In the genomic region with DNA sequence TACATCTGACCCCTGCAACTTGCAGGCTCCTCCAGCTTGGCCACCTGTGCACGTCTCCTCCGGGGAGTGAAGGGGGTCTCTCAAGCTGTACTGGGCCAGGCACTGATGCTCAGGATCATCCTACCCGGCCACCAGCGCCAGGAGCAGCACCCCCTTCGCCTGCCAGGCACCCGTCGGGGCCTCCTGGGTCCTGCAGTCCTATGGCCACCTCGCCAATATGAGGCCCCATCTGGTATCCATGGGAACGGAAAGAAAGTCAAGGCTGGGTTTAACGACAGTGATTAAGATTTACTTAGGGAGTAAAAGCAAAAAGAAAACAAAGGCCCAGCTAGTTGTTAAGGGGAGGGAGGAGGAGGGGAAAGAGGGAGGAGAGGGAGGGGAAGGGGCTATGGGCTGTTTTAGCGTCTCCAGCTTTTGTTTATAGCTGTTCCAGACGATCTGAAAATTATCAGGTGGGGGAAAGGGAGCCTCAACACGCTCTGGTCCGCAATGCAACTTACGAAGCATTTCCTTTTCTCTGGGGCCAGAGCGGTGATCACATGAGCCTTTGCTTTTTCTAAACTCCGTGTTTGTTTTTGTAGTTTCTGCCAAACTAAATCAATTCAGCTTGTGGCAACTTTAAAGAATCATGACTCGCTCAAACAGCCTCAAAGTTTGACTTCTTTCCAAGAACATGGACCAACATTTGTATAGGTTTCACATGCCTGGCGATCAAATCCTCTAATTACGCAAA, we compare ENCODE assay signal across 10 cellular contexts.
DNase-seq lines count a peak whose midpoint lies in the region; ATAC-seq and TF ChIP-seq lines count a peak whose summit lies in the region.
"Had no signal": no experiment of that assay in that cellular context is flagged by ENCODE, and none has a peak within 500 bp of the region (broad histone marks: within the 10 kb centered on the region; RNA-seq: fewer than 3 reads in every experiment).

No MANE protein-coding gene starts in this region.

- no peaks in the 10 kb centered on the region for H3K27me3 ChIP-seq in breast epithelium
- H3K27me3 ChIP-seq in left lung: peaks cover 0 to 5% of the 10 kb centered on the region in 2 donors
- H3K27me3 ChIP-seq in stomach: no peaks in the 10 kb centered on the region

- TF ChIP-seq EP300 in stomach (IDR thresholded peaks at IDR 0.05): no peak

- DNase-seq in HEK293T (ENCODE audit: extremely low spot score) (peak; percentile 40), breast epithelium (ENCODE audit: low spot score in 2 of 2) (no peak), left lung (no peak), stomach (no peak), NCI-H1436 (lab: John Stamatoyannopoulos, UW) (no peak), C1 segment of cervical spinal cord (lab: John Stamatoyannopoulos, UW) (no peak), NCI-H526 (lab: John Stamatoyannopoulos, UW) (no peak), activated gamma-delta T cell treated with Interleukin-2 at 50 U/mL for 16 hours (no peak)
- DNase-seq: small intestine had no signal

- no peaks in the 10 kb centered on the region for H3K36me3 ChIP-seq in breast epithelium
- H3K36me3 ChIP-seq in left lung: no peaks in the 10 kb centered on the region
- H3K36me3 ChIP-seq in stomach: no peaks in the 10 kb centered on the region

- intact Hi-C loops in breast epithelium (cut with DNase I; ENCODE audit: low total_unique reads): no loop called here
- intact Hi-C loops in left lung (cut with DNase I): no loop called here
- intact Hi-C loops in stomach (cut with DNase I; ENCODE audit: low total_unique reads): no loop called here

- H3K4me1 ChIP-seq in breast epithelium (no peaks in the 10 kb centered on the region), left lung (peaks cover 0 to 4% of the 10 kb centered on the region in 2 donors), stomach (peaks cover 31 to 68% (median 46%) of the 10 kb centered on the region in 4 donors)

- POLR2A ChIA-PET in HEK293T (lab: Yijun Ruan, JAX): interaction anchor here (1.0 kb wide), 1 partner anchor 131 kb away, joined by 4 read pairs; no protein-coding TSS in a partner anchor

- peak overlapping the region; percentile 73 to 90 for H3K27ac ChIP-seq in breast epithelium
- peak overlapping the region in 1 of 2 donors; percentile 44 for H3K27ac ChIP-seq in left lung
- peak overlapping the region; percentile 60 to 85 (median 82) for H3K27ac ChIP-seq in stomach

- peak overlapping the region in 2 of 3 donors; percentile 13 to 43 for H3K4me3 ChIP-seq in breast epithelium
- H3K4me3 ChIP-seq in left lung: no peak overlapping the region
- H3K4me3 ChIP-seq in stomach: peak overlapping the region; percentile 24 to 33 (median 25)

- ATAC-seq in left lung: peak; percentile 39
- ATAC-seq: HCT116 had no signal

- TF ChIP-seq POLR2A in breast epithelium (IDR thresholded peaks at IDR 0.05) (no peak), stomach (IDR thresholded peaks at IDR 0.05) (no peak)

- CTCF ChIA-PET in HEK293T (lab: Yijun Ruan, JAX): interaction anchor here (0.6 kb wide), 1 partner anchor 23 kb away, joined by 3 read pairs; no protein-coding TSS in a partner anchor

- H3K9me3 ChIP-seq in breast epithelium: peaks cover 0 to 3% of the 10 kb centered on the region in 2 donors
- no peaks in the 10 kb centered on the region for H3K9me3 ChIP-seq in left lung
- no peaks in the 10 kb centered on the region for H3K9me3 ChIP-seq in stomach

- 13 to 26% (median 16%) methylated on average over 18 to 20 of the region's 20 CpGs for WGBS in stomach, 5 donors

- TF ChIP-seq CTCF in breast epithelium (IDR thresholded peaks at IDR 0.05) (no peak), left lung (IDR thresholded peaks at IDR 0.05) (no peak), stomach (IDR thresholded peaks at IDR 0.05) (no peak)

TF ChIP-seq in HEK293T, 16 proteins besides CTCF, POLR2A, EP300 and RAD21:
- TF ChIP-seq FOXM1 (IDR thresholded peaks at IDR 0.05; ENCODE audit: borderline replicate concordance) (no peak), L3MBTL2 (conservative IDR thresholded peaks at IDR 0.05) (no peak)
- TF ChIP-seq, protein P1, sequence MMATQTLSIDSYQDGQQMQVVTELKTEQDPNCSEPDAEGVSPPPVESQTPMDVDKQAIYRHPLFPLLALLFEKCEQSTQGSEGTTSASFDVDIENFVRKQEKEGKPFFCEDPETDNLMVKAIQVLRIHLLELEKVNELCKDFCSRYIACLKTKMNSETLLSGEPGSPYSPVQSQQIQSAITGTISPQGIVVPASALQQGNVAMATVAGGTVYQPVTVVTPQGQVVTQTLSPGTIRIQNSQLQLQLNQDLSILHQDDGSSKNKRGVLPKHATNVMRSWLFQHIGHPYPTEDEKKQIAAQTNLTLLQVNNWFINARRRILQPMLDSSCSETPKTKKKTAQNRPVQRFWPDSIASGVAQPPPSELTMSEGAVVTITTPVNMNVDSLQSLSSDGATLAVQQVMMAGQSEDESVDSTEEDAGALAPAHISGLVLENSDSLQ (IDR thresholded peaks at IDR 0.05): peak; percentile 23; the same call in 1 of the 2 replicates

Comparison
In these comparisons a context has a peak if more than half of its experiments do, and no peak if none do; other contexts are left out.
1. H3K4me3 ChIP-seq: peak in breast epithelium (2 of 3) and stomach (4 of 4); none in left lung (0 of 2).